3 cellular contexts compared by ENCODE assay signal in the genomic region with DNA sequence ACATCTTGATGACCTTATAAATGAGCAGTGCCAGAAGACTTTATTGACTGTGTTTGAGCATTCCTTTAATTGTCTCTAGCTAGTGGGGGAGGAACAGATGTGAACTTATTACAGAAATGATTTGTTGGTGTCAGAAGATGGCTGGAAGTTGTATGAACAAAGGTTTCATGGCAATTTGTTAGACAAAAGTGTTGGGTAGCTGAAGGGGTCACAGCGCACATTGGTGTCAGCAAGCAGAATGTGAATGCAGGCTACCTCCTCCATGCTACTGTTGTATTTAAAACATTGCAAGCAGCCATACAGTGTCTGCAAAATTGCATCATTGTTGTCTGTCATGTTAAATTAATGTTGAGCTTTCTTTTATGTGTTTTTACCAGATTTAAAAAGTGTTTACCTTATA.
TF ChIP-seq lines count a peak whose summit lies in the region.

No MANE protein-coding gene starts in this region.

TF ChIP-seq in GM23338, 12 proteins besides CTCF, POLR2A, EP300 and RAD21 (continues in another document):
- TF ChIP-seq CREB1 (CRISPR knock-in tag; IDR thresholded peaks at IDR 0.05; ENCODE audit: low read depth): no peak
- TF ChIP-seq, protein P1, sequence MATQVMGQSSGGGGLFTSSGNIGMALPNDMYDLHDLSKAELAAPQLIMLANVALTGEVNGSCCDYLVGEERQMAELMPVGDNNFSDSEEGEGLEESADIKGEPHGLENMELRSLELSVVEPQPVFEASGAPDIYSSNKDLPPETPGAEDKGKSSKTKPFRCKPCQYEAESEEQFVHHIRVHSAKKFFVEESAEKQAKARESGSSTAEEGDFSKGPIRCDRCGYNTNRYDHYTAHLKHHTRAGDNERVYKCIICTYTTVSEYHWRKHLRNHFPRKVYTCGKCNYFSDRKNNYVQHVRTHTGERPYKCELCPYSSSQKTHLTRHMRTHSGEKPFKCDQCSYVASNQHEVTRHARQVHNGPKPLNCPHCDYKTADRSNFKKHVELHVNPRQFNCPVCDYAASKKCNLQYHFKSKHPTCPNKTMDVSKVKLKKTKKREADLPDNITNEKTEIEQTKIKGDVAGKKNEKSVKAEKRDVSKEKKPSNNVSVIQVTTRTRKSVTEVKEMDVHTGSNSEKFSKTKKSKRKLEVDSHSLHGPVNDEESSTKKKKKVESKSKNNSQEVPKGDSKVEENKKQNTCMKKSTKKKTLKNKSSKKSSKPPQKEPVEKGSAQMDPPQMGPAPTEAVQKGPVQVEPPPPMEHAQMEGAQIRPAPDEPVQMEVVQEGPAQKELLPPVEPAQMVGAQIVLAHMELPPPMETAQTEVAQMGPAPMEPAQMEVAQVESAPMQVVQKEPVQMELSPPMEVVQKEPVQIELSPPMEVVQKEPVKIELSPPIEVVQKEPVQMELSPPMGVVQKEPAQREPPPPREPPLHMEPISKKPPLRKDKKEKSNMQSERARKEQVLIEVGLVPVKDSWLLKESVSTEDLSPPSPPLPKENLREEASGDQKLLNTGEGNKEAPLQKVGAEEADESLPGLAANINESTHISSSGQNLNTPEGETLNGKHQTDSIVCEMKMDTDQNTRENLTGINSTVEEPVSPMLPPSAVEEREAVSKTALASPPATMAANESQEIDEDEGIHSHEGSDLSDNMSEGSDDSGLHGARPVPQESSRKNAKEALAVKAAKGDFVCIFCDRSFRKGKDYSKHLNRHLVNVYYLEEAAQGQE (IDR thresholded peaks at IDR 0.05; ENCODE audit: unreplicated experiment): no peak
- no peak for TF ChIP-seq JUNB (IDR thresholded peaks at IDR 0.05; ENCODE audit: unreplicated experiment)
- no peak for TF ChIP-seq ZNF114 (CRISPR knock-in tag; IDR thresholded peaks at IDR 0.05)
- no peak for TF ChIP-seq ETS1 (IDR thresholded peaks at IDR 0.05)
- no peak for TF ChIP-seq ZNF331 (CRISPR knock-in tag; IDR thresholded peaks at IDR 0.05; ENCODE audit: low read depth)

TF ChIP-seq in IMR-90, 13 proteins besides CTCF, POLR2A, EP300 and RAD21:
- TF ChIP-seq CEBPB (IDR thresholded peaks at IDR 0.05; ENCODE audit: low read depth, low read length) (peak; percentile 56), SMC3 (IDR thresholded peaks at IDR 0.05; ENCODE audit: low read depth, low read length) (no peak)

TF ChIP-seq in H1, 55 proteins besides CTCF, POLR2A, EP300 and RAD21:
- TF ChIP-seq CREB1 (IDR thresholded peaks at IDR 0.05): no peak
- no peak for TF ChIP-seq SP1 (IDR thresholded peaks at IDR 0.05; ENCODE audit: low read depth, low read length)
- no peak for TF ChIP-seq CHD2 (IDR thresholded peaks at IDR 0.05; ENCODE audit: low read length)
- no peak for TF ChIP-seq SUZ12 (IDR thresholded peaks at IDR 0.05; ENCODE audit: low read length)
- TF ChIP-seq HDAC2 (IDR thresholded peaks at IDR 0.05; ENCODE audit: borderline replicate concordance in 1 of 2, low read depth in 2 of 2, low read length in 2 of 2): no peak
- TF ChIP-seq TBP (IDR thresholded peaks at IDR 0.05; ENCODE audit: low read depth, low read length): no peak
- no peak for TF ChIP-seq ASH2L (IDR thresholded peaks at IDR 0.05; ENCODE audit: low read length)
- TF ChIP-seq CTBP2 (IDR thresholded peaks at IDR 0.05; ENCODE audit: borderline replicate concordance, insufficient read depth, insufficient read length, low read length): no peak
- TF ChIP-seq NANOG (IDR thresholded peaks at IDR 0.05; ENCODE audit: insufficient read depth, low read depth, low read length, poor library complexity, severe bottlenecking): no peak
- TF ChIP-seq GABPA (IDR thresholded peaks at IDR 0.05; ENCODE audit: borderline replicate concordance, insufficient read depth, low read length): no peak
- TF ChIP-seq PHF8 (conservative IDR thresholded peaks at IDR 0.05; ENCODE audit: low read depth, low read length): no peak
- TF ChIP-seq MAX (IDR thresholded peaks at IDR 0.05): no peak
- TF ChIP-seq SIX5 (IDR thresholded peaks at IDR 0.05; ENCODE audit: low read depth, low read length): no peak
- TF ChIP-seq RXRA (IDR thresholded peaks at IDR 0.05; ENCODE audit: insufficient read depth, low read depth, low read length): no peak
- no peak for TF ChIP-seq USF2 (IDR thresholded peaks at IDR 0.05; ENCODE audit: low read length)
- no peak for TF ChIP-seq EGR1 (IDR thresholded peaks at IDR 0.05; ENCODE audit: borderline replicate concordance, low read depth, low read length)
- no peak for TF ChIP-seq SIN3A (conservative IDR thresholded peaks at IDR 0.05 in 1 of 2, IDR thresholded peaks at IDR 0.05 in 1 of 2; ENCODE audit: low read depth in 1 of 2, low read length in 2 of 2)
- no peak for TF ChIP-seq CHD1 (IDR thresholded peaks at IDR 0.05; ENCODE audit: low read depth, low read length)
- no peak for TF ChIP-seq CBX5 (IDR thresholded peaks at IDR 0.05; ENCODE audit: low read depth, low read length)
- TF ChIP-seq, protein P2, sequence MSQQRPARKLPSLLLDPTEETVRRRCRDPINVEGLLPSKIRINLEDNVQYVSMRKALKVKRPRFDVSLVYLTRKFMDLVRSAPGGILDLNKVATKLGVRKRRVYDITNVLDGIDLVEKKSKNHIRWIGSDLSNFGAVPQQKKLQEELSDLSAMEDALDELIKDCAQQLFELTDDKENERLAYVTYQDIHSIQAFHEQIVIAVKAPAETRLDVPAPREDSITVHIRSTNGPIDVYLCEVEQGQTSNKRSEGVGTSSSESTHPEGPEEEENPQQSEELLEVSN (IDR thresholded peaks at IDR 0.05): no peak
